Comparison of ENCODE assay signal across 14 cellular contexts in the genomic region with DNA sequence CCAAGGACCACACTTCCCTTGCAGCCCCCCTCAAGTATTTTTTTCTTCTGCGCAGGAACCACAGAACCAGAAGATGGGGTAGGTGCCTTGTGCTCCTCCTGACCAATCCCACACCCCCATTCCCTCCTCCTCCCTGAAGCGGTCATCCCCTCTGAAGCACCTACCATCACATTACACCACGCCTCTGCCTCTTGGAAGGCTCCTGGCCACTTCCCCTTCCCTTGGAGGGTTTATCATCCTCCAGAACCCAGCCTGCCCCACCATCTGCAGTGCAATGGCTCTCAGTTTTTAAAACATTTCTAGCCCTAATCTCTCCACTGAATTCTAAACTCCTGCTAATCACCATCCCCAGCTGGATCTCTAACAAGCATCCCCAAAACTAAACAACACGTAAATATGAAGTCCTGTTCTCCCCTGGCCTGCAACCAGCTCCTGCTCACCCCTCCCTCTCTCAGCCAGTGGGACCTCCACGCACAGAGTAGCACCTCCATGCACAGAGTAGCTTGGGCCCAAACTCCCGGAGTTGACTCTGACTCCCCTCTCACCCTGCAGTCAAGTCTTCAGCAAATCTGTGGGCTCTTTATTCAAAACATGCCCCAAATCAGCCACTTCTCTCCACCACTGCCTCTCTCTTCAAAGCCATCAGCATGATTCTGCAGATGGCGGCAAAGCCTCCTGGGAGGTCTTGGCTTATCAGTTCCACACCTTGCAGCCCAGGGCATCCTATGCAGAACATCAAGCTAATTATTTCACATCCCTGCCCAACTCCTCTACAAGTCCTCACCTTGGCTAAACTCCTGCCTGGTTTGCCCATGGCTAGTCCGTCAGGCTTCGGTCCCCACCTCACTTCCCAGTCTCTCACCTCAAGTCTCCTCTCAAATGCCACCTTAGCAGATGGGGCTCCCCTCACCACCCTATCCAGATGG.
DNase-seq lines count a peak whose midpoint lies in the region; ATAC-seq lines count a peak whose summit lies in the region.
"Had no signal": no experiment of that assay in that cellular context is flagged by ENCODE, and none has a peak within 500 bp of the region (broad histone marks: within the 10 kb centered on the region; RNA-seq: fewer than 3 reads in every experiment).

No MANE protein-coding gene starts in this region.

- peaks cover 69 to 93% (median 80%) of the 10 kb centered on the region in 4 donors for H3K4me1 Mint-ChIP-seq in CD4-positive, alpha-beta memory T cell
- peaks cover 51 to 72% (median 58%) of the 10 kb centered on the region in 3 donors for H3K4me1 Mint-ChIP-seq in IgD-negative memory B cell
- H3K4me1 Mint-ChIP-seq in naive thymus-derived CD8-positive, alpha-beta T cell: peaks cover 51 to 94% (median 85%) of the 10 kb centered on the region in 4 donors

- no peaks in the 10 kb centered on the region for H3K27me3 ChIP-seq in CD4-positive, alpha-beta memory T cell (ENCODE audit: insufficient read depth, low read length)
- H3K27me3 ChIP-seq: heart right ventricle, testis had no signal

- no peaks in the 10 kb centered on the region for H3K36me3 ChIP-seq in CD4-positive, alpha-beta memory T cell (ENCODE audit: insufficient read depth, low read length)
- H3K36me3 ChIP-seq: heart right ventricle had no signal

- H3K9me3 Mint-ChIP-seq in CD4-positive, alpha-beta memory T cell: no peaks in the 10 kb centered on the region
- no peaks in the 10 kb centered on the region for H3K9me3 Mint-ChIP-seq in IgD-negative memory B cell
- H3K9me3 Mint-ChIP-seq in activated naive CD4-positive, alpha-beta T cell treated with anti-CD3 and anti-CD28 coated beads, Interleukin-2, amount 50 U/mL, for 72 hours: peaks cover 0 to 9% of the 10 kb centered on the region in 2 donors
- no peaks in the 10 kb centered on the region for H3K9me3 Mint-ChIP-seq in naive thymus-derived CD8-positive, alpha-beta T cell

- H3K9me3 ChIP-seq in CD4-positive, alpha-beta memory T cell (ENCODE audit: control insufficient read depth in 1 of 2, low read length in 2 of 2): no peaks in the 10 kb centered on the region
- H3K9me3 ChIP-seq: heart right ventricle, testis had no signal

- H3K27me3 Mint-ChIP-seq in CD4-positive, alpha-beta memory T cell: no peaks in the 10 kb centered on the region
- H3K27me3 Mint-ChIP-seq in IgD-negative memory B cell: no peaks in the 10 kb centered on the region
- H3K27me3 Mint-ChIP-seq in naive thymus-derived CD8-positive, alpha-beta T cell: no peaks in the 10 kb centered on the region
- H3K27me3 Mint-ChIP-seq: progenitor cell of endocrine pancreas had no signal

- no peak overlapping the region for H3K4me3 ChIP-seq in CD4-positive, alpha-beta memory T cell (ENCODE audit: low read length in 2 of 2)
- H3K4me3 ChIP-seq: heart right ventricle, testis had no signal

- H3K27ac ChIP-seq in CD4-positive, alpha-beta memory T cell (ENCODE audit: low read depth, low read length): peak overlapping the region; percentile 24
- H3K27ac ChIP-seq: testis had no signal

- H3K36me3 Mint-ChIP-seq in CD4-positive, alpha-beta memory T cell: peaks cover 10 to 24% of the 10 kb centered on the region in 2 donors
- peaks cover under 1% of the 10 kb centered on the region for H3K36me3 Mint-ChIP-seq in IgD-negative memory B cell
- H3K36me3 Mint-ChIP-seq in activated naive CD4-positive, alpha-beta T cell treated with anti-CD3 and anti-CD28 coated beads, Interleukin-2, amount 50 U/mL, for 72 hours: peaks cover 0 to 32% of the 10 kb centered on the region in 2 donors
- peaks cover 0 to 7% (median 4%) of the 10 kb centered on the region in 3 donors for H3K36me3 Mint-ChIP-seq in naive thymus-derived CD8-positive, alpha-beta T cell

- POLR2A ChIA-PET in CD4-positive, alpha-beta memory T cell (lab: Charles Lee; ENCODE audit: partially characterized antibody): interaction anchor here (1.2 to 34.5 kb wide), 3 partner anchors 9 to 25 kb away, joined by 3 to 895 read pairs (median 22); no protein-coding TSS in a partner anchor
- POLR2A ChIA-PET in naive thymus-derived CD8-positive, alpha-beta T cell (lab: Charles Lee): interaction anchor here (0.9 to 4.5 kb wide), 3 partner anchors 12 to 71 kb away, joined by 3 to 30 read pairs (median 3); partner anchors contain the start of gene PIP4K2A

- H3K4me1 ChIP-seq in CD4-positive, alpha-beta memory T cell (ENCODE audit: insufficient read depth, low read length): peaks cover 100% of the 10 kb centered on the region

- intact Hi-C loops in CD4-positive, alpha-beta memory T cell (cut with micrococcal nuclease): no loop called here

- CTCF ChIA-PET in CD4-positive, alpha-beta memory T cell (lab: Charles Lee; ENCODE audit: partially characterized antibody): interaction anchor here (1.5 kb wide), 1 partner anchor 12 kb away, joined by 3 read pairs; no protein-coding TSS in a partner anchor

- ATAC-seq in activated naive CD4-positive, alpha-beta T cell treated with anti-CD3 and anti-CD28 coated beads, Interleukin-2, amount 50 U/mL, for 72 hours: no peak
- ATAC-seq in naive thymus-derived CD8-positive, alpha-beta T cell: no peak
- no peak for ATAC-seq in HG03460 (IDR thresholded peaks at IDR 0.05; ENCODE audit: unreplicated experiment)
- ATAC-seq: esophagus mucosa, heart right ventricle had no signal

- peak overlapping the region in 7 of 8 donors; percentile 57 to 81 (median 69) for H3K4me3 Mint-ChIP-seq in CD4-positive, alpha-beta memory T cell
- H3K4me3 Mint-ChIP-seq in IgD-negative memory B cell: peak overlapping the region in 2 of 4 donors; percentile 76 to 82
- H3K4me3 Mint-ChIP-seq in naive thymus-derived CD8-positive, alpha-beta T cell: peak overlapping the region; percentile 23 to 81 (median 62)

- DNase-seq in CD4-positive, alpha-beta memory T cell: no peak
- no peak for DNase-seq in activated naive CD4-positive, alpha-beta T cell treated with anti-CD3 and anti-CD28 coated beads, Interleukin-2, amount 50 U/mL, for 72 hours (ENCODE audit: low spot score in 2 of 2)
- DNase-seq in naive thymus-derived CD8-positive, alpha-beta T cell: no peak
- DNase-seq in NCI-H146 treated with DMSO at 0.1 percent for 48 hours (lab: John Stamatoyannopoulos, UW; ENCODE audit: unreplicated experiment) (no peak), NCI-H1694 (lab: John Stamatoyannopoulos, UW) (no peak)
- DNase-seq: activated CD8-positive, alpha-beta memory T cell treated with anti-CD3 and anti-CD28 coated beads for 24 hours; heart right ventricle; NCI-H1930; NCI-H748 treated with DMSO at 0.1 percent for 48 hours; testis had no signal

- H3K27ac Mint-ChIP-seq in CD4-positive, alpha-beta memory T cell: peak overlapping the region; percentile 70 to 95 (median 92)
- H3K27ac Mint-ChIP-seq in IgD-negative memory B cell: peak overlapping the region; percentile 16 to 91 (median 59)
- peak overlapping the region; percentile 71 to 73 for H3K27ac Mint-ChIP-seq in activated naive CD4-positive, alpha-beta T cell treated with anti-CD3 and anti-CD28 coated beads, Interleukin-2, amount 50 U/mL, for 72 hours
- peak overlapping the region; percentile 87 to 96 (median 91) for H3K27ac Mint-ChIP-seq in naive thymus-derived CD8-positive, alpha-beta T cell
- H3K27ac Mint-ChIP-seq: progenitor cell of endocrine pancreas had no signal
